Comparison of ENCODE assay signal across 8 cellular contexts in the genomic region with DNA sequence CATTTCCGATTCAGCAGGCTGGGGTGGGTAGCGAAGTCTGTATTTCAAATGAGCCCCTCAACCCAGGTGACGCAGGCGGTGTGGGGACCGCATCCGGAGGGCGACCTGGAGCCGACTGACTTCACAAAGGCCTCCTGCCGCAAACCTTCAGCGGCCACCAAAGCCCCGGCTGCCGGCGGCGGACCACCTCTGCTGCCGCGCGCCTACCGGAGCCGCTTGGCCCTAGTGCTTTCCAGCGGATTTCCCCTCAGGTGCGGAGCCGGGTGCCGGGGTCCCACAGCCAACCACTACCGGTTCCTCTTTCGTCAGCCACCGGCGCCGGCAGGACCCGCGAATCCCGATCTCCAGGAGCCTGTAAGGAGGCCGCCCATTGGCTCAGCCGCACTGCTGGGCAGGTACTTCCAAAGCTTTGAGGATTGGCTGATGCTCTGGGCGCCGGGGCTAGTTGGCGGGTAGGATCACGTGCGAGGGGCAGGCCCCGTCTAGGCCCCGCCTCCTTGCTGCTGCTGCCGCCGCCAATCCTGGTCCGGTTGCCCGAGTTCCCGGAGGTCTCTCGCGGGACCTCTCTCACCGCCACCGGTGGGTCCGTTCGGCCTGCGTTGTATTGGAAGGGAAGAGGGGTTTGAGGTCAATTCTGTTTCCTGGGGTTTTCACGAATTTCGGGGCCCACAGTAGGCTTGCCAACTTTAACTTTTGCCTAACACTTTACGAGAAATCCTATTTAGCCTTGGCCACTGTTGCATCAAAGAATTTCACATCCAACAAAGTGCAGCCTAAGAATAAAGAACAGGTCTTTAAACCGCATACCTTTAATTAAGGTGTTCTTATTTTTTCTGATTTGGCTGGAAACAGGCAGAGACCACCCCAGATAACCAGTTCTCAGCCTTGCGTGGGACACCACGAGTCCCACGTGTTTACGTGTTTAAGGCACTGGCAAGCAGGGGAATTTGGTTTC. TPM values are rescaled to one million over a fixed set of nuclear protein-coding genes. Genes with fewer than 3 reads are reported as not detected.
DNase-seq lines count a peak whose midpoint lies in the region; ATAC-seq and TF ChIP-seq lines count a peak whose summit lies in the region.

A gene (plus strand): TSS at position 494 of the 955 bp plus-strand sequence. CDS start 5,732 bp downstream, outside the sequence.

- H3K27me3 ChIP-seq in CD4-positive, CD25-positive, alpha-beta regulatory T cell (ENCODE audit: control insufficient read depth, insufficient read depth, low read length), result no peaks in the 10 kb centered on the region
- no peaks in the 10 kb centered on the region for H3K27me3 ChIP-seq in endodermal cell (ENCODE audit: control insufficient read depth, insufficient read depth, low read length, poor library complexity, severe bottlenecking)

- peak within 1 kb of the TSS; percentile 95 to 98 (median 96) for H3K4me3 Mint-ChIP-seq in CD4-positive, CD25-positive, alpha-beta regulatory T cell
- H3K4me3 Mint-ChIP-seq in endodermal cell, result peak within 1 kb of the TSS; percentile 85

- peak within 1 kb of the TSS; percentile 94 to 98 (median 97) for H3K27ac Mint-ChIP-seq in CD4-positive, CD25-positive, alpha-beta regulatory T cell
- H3K27ac Mint-ChIP-seq in endodermal cell, result peak within 1 kb of the TSS; percentile 96

- peak; percentile 98 to 99 (median 98) for DNase-seq in CD4-positive, CD25-positive, alpha-beta regulatory T cell
- DNase-seq in HPDE6-E6E7 (ENCODE audit: extremely low spot score), result peak; percentile 100
- DNase-seq in NK-92 treated with Interleukin-12 subunit alpha and Interleukin-12 subunit beta, amount 100 ng/mL, for 24 hours (lab: John Stamatoyannopoulos, UW), result peak; percentile 97
- DNase-seq in activated CD8-positive, alpha-beta memory T cell treated with anti-CD3 and anti-CD28 coated beads, Interleukin-2, amount 50 U/mL, for 24 hours (ENCODE audit: extremely low read depth), result peak; percentile 97
- DNase-seq in endodermal cell, result peak; percentile 100
- peak; percentile 99 for DNase-seq in mesenteric fat pad (ENCODE audit: low spot score)
- peak; percentile 94 for DNase-seq in stimulated activated CD8-positive, alpha-beta memory T cell treated with anti-CD3 and anti-CD28 coated beads, Interleukin-15, amount 100 ng/mL, for 1 hour (ENCODE audit: low read depth)

- H3K36me3 ChIP-seq in CD4-positive, CD25-positive, alpha-beta regulatory T cell (ENCODE audit: control insufficient read depth, insufficient read depth, low read length), result peaks cover 31% of the 10 kb centered on the region
- H3K36me3 ChIP-seq in endodermal cell (ENCODE audit: control insufficient read depth, insufficient read depth, low read length), result peaks cover 46% of the 10 kb centered on the region

- H3K4me1 Mint-ChIP-seq in CD4-positive, CD25-positive, alpha-beta regulatory T cell, result peaks cover 24 to 55% (median 42%) of the 10 kb centered on the region in 4 donors
- H3K4me1 Mint-ChIP-seq in endodermal cell, result peaks cover 9% of the 10 kb centered on the region

- no peaks in the 10 kb centered on the region for H3K9me3 Mint-ChIP-seq in CD4-positive, CD25-positive, alpha-beta regulatory T cell
- peaks cover 1% of the 10 kb centered on the region for H3K9me3 Mint-ChIP-seq in endodermal cell

- TF ChIP-seq CTCF in endodermal cell (conservative IDR thresholded peaks at IDR 0.05), result no peak

- peak; percentile 97 for ATAC-seq in CD4-positive, CD25-positive, alpha-beta regulatory T cell (ENCODE audit: low read depth in 2 of 2)
- peak; percentile 99 for ATAC-seq in GM19467 (IDR thresholded peaks at IDR 0.05; ENCODE audit: unreplicated experiment)

- peaks cover 5% of the 10 kb centered on the region for H3K27me3 Mint-ChIP-seq in CD4-positive, CD25-positive, alpha-beta regulatory T cell
- no peaks in the 10 kb centered on the region for H3K27me3 Mint-ChIP-seq in endodermal cell (ENCODE audit: insufficient read depth)

- H3K9ac ChIP-seq in endodermal cell (ENCODE audit: extremely low read depth, low read length, poor library complexity, severe bottlenecking), result peak within 1 kb of the TSS; percentile 86

- peak within 1 kb of the TSS; percentile 99 for H3K4me3 ChIP-seq in CD4-positive, CD25-positive, alpha-beta regulatory T cell (ENCODE audit: low read depth, low read length)
- peak within 1 kb of the TSS; percentile 91 for H3K4me3 ChIP-seq in endodermal cell (ENCODE audit: low read length)

- peaks cover 17% of the 10 kb centered on the region for H3K36me3 Mint-ChIP-seq in CD4-positive, CD25-positive, alpha-beta regulatory T cell
- peaks cover 34% of the 10 kb centered on the region for H3K36me3 Mint-ChIP-seq in endodermal cell (ENCODE audit: low read depth)

- peak within 1 kb of the TSS; percentile 94 for H3K27ac ChIP-seq in CD4-positive, CD25-positive, alpha-beta regulatory T cell (ENCODE audit: insufficient read depth, low read length, poor library complexity, severe bottlenecking)
- peak within 1 kb of the TSS; percentile 70 for H3K27ac ChIP-seq in endodermal cell (ENCODE audit: low read depth, low read length)

- WGBS in endodermal cell (ENCODE audit: insufficient coverage in 1 of 2, insufficient read length in 1 of 2), 2 experiments, result 11 to 27% methylated on average over 27 to 60 of the region's 60 CpGs

- H3K4me1 ChIP-seq in CD4-positive, CD25-positive, alpha-beta regulatory T cell (ENCODE audit: control insufficient read depth, insufficient read depth, low read length, poor library complexity, severe bottlenecking), result peaks cover 41% of the 10 kb centered on the region
- H3K4me1 ChIP-seq in endodermal cell (ENCODE audit: control insufficient read depth, insufficient read depth, low read length), result peaks cover 4% of the 10 kb centered on the region

- H3K9me3 ChIP-seq in CD4-positive, CD25-positive, alpha-beta regulatory T cell (ENCODE audit: control insufficient read depth in 2 of 2, low read length in 2 of 2), result no peaks in the 10 kb centered on the region
- no peaks in the 10 kb centered on the region for H3K9me3 ChIP-seq in endodermal cell (ENCODE audit: control insufficient read depth, low read length)

RNA-seq across cellular contexts. Expression of the gene that starts here (rescaled TPM):
- 1.7 TPM for total RNA-seq in CD4-positive, CD25-positive, alpha-beta regulatory T cell
- 1 to 10 TPM in 2 of 4 donors, under 1 TPM in 2; 0.35 to 3.6 (median 1.1) TPM for polyA plus RNA-seq in CD4-positive, CD25-positive, alpha-beta regulatory T cell
- total RNA-seq in endodermal cell, result 10 to 100 TPM; 17.8 to 18.8 TPM
- 2.8 TPM for polyA plus RNA-seq in endodermal cell (2013, experiment 1 of 2)
- polyA plus RNA-seq in endodermal cell (2013, experiment 2 of 2), result 2.4 TPM
- total RNA-seq in mesenteric fat pad, result 0.45 TPM

Comparison
In these comparisons a context has a peak if more than half of its experiments do, and no peak if none do; other contexts are left out.
1. Peak in every context shown above with its lines: DNase-seq, ATAC-seq, H3K4me3 ChIP-seq and H3K27ac ChIP-seq.
2. Peak in DNase-seq in mesenteric fat pad; RNA of the gene not detected or under 1 TPM.